In genomic region chr6:135142232-135142631, GRCh38 we compare ENCODE assay signal across 8 cellular contexts. TPM values are rescaled to one million over a fixed set of nuclear protein-coding genes. Genes with fewer than 3 reads are reported as not detected.
DNase-seq lines count a peak whose midpoint lies in the region; ATAC-seq and TF ChIP-seq lines count a peak whose summit lies in the region.
"Not testable (repeated sequence)": the region's sequence is repeated elsewhere in the genome, so short reads cannot be mapped to it uniquely, and the experiment has no call there.

No MANE protein-coding gene starts in this region.

- TF ChIP-seq CTCF in DOHH2 (IDR thresholded peaks at IDR 0.05; ENCODE audit: low read depth, low read length, poor library complexity, severe bottlenecking) = peak; percentile 9
- TF ChIP-seq CTCF in Loucy (conservative IDR thresholded peaks at IDR 0.05; ENCODE audit: low read length) = not testable (repeated sequence)

- H3K9ac ChIP-seq in BLaER1; Loucy (ENCODE audit: low read depth, low read length, poor library complexity, severe bottlenecking): not testable (repeated sequence)

- DNase-seq in T-cell; activated CD4-positive, alpha-beta T cell treated with anti-CD3 and anti-CD28 coated beads, Interleukin-2, amount 10 ng/mL, durations not matched to agents 24 days and 14 days; naive thymus-derived CD4-positive, alpha-beta T cell: not testable (repeated sequence)

- CTCF ChIA-PET in T-cell (lab: Charles Lee) = interaction anchor here (0.7 to 1.8 kb wide), 3 partner anchors 13 to 1084 kb away, joined by 3 to 4 read pairs (median 3); no protein-coding TSS in a partner anchor
- CTCF ChIA-PET in naive thymus-derived CD4-positive, alpha-beta T cell (lab: Charles Lee) = interaction anchor here (0.7 to 5.5 kb wide), 16 partner anchors 10 to 893 kb away, joined by 3 to 59 read pairs (median 3); partner anchors contain the start of genes HBS1L and MYB

- H3K4me3 ChIP-seq in BLaER1; Loucy (ENCODE audit: low read length, poor library complexity, severe bottlenecking); naive thymus-derived CD4-positive, alpha-beta T cell (ENCODE audit: low read length): not testable (repeated sequence)
- peak overlapping the region; percentile 49 for H3K4me3 ChIP-seq in DOHH2 (ENCODE audit: low read length)

- H3K4me1 Mint-ChIP-seq in T-cell = peaks cover 28 to 35% (median 33%) of the 10 kb centered on the region in 3 donors
- peaks cover 45% of the 10 kb centered on the region for H3K4me1 Mint-ChIP-seq in activated CD4-positive, alpha-beta T cell treated with anti-CD3 and anti-CD28 coated beads, Interleukin-2, amount 10 ng/mL, durations not matched to agents 24 days and 14 days
- H3K4me1 Mint-ChIP-seq in activated naive CD8-positive, alpha-beta T cell (ENCODE audit: low read depth) = peaks cover 59% of the 10 kb centered on the region
- H3K4me1 Mint-ChIP-seq in naive thymus-derived CD4-positive, alpha-beta T cell = peaks cover 26 to 63% (median 38%) of the 10 kb centered on the region in 7 donors

- H3K4me3 Mint-ChIP-seq in T-cell; activated CD4-positive, alpha-beta T cell treated with anti-CD3 and anti-CD28 coated beads, Interleukin-2, amount 10 ng/mL, durations not matched to agents 24 days and 14 days; activated naive CD8-positive, alpha-beta T cell: not testable (repeated sequence)
- H3K4me3 Mint-ChIP-seq in naive thymus-derived CD4-positive, alpha-beta T cell = peak overlapping the region in 1 of 10 donors; percentile 42

- H3K27me3 Mint-ChIP-seq in T-cell; activated CD4-positive, alpha-beta T cell treated with anti-CD3 and anti-CD28 coated beads, Interleukin-2, amount 10 ng/mL, durations not matched to agents 24 days and 14 days; activated naive CD8-positive, alpha-beta T cell; naive thymus-derived CD4-positive, alpha-beta T cell: not testable (repeated sequence)

- H3K79me2 ChIP-seq in DOHH2 (ENCODE audit: control insufficient read depth, low read length) = not testable (repeated sequence)
- H3K79me2 ChIP-seq in Loucy (ENCODE audit: insufficient read depth, low read length) = peaks cover 12% of the 10 kb centered on the region

- H3K27ac Mint-ChIP-seq in T-cell = peak overlapping the region in 1 of 2 donors; percentile 11
- H3K27ac Mint-ChIP-seq in activated CD4-positive, alpha-beta T cell treated with anti-CD3 and anti-CD28 coated beads, Interleukin-2, amount 10 ng/mL, durations not matched to agents 24 days and 14 days = peak overlapping the region; percentile 2
- H3K27ac Mint-ChIP-seq in activated naive CD8-positive, alpha-beta T cell = peak overlapping the region; percentile 70
- H3K27ac Mint-ChIP-seq in naive thymus-derived CD4-positive, alpha-beta T cell = peak overlapping the region in 6 of 9 donors; percentile 10 to 67 (median 17)

- not testable (repeated sequence) for H3K9me3 ChIP-seq in BLaER1; DOHH2 (ENCODE audit: control insufficient read depth, insufficient read depth, low read length); Loucy (ENCODE audit: insufficient read depth, low read depth, low read length); naive thymus-derived CD4-positive, alpha-beta T cell (ENCODE audit: control insufficient read depth in 2 of 3, low read length in 3 of 3)

- not testable (repeated sequence) for H3K36me3 ChIP-seq in BLaER1; DOHH2 (ENCODE audit: control insufficient read depth, low read length); Loucy (ENCODE audit: insufficient read depth, low read length); naive thymus-derived CD4-positive, alpha-beta T cell (ENCODE audit: control insufficient read depth in 2 of 3, insufficient read depth in 3 of 3, low read length in 3 of 3)

- intact Hi-C loops in activated CD4-positive, alpha-beta T cell treated with anti-CD3 and anti-CD28 coated beads, Interleukin-2, amount 10 ng/mL, durations not matched to agents 24 days and 14 days (cut with micrococcal nuclease) = not testable (repeated sequence)
- intact Hi-C loops in naive thymus-derived CD4-positive, alpha-beta T cell (cut with micrococcal nuclease) = loop anchor here in 1 of 2 donors (1.0 kb wide), 4 partner anchors 48 to 140 kb away; partner anchors contain the start of gene HBS1L

- not testable (repeated sequence) for H3K36me3 Mint-ChIP-seq in T-cell; activated CD4-positive, alpha-beta T cell treated with anti-CD3 and anti-CD28 coated beads, Interleukin-2, amount 10 ng/mL, durations not matched to agents 24 days and 14 days (ENCODE audit: low read depth); activated naive CD8-positive, alpha-beta T cell; naive thymus-derived CD4-positive, alpha-beta T cell

- H3K4me1 ChIP-seq in BLaER1 (peaks cover 59% of the 10 kb centered on the region), DOHH2 (ENCODE audit: control insufficient read depth, low read length) (peaks cover 58% of the 10 kb centered on the region), Loucy (ENCODE audit: insufficient read depth, low read length, poor library complexity, severe bottlenecking) (peaks cover 36% of the 10 kb centered on the region)
- peaks cover 0 to 24% of the 10 kb centered on the region in 2 donors for H3K4me1 ChIP-seq in naive thymus-derived CD4-positive, alpha-beta T cell (ENCODE audit: control insufficient read depth in 2 of 2, insufficient read depth in 2 of 2, low read length in 2 of 2)

- ATAC-seq in GM21447 (IDR thresholded peaks at IDR 0.05; ENCODE audit: unreplicated experiment) = peak; percentile 7
- ATAC-seq in T-cell (replicated peaks in 1 of 4) = peak in 3 of 4 experiments; percentile 54 to 70 (median 60)
- not testable (repeated sequence) for ATAC-seq in naive thymus-derived CD4-positive, alpha-beta T cell

- H3K27me3 ChIP-seq in BLaER1; DOHH2 (ENCODE audit: control insufficient read depth, low read length); Loucy (ENCODE audit: insufficient read depth, low read length, poor library complexity, severe bottlenecking); naive thymus-derived CD4-positive, alpha-beta T cell (ENCODE audit: control insufficient read depth in 2 of 2, insufficient read depth in 2 of 2, low read length in 2 of 2): not testable (repeated sequence)

- not testable (repeated sequence) for H3K9me3 Mint-ChIP-seq in T-cell; activated CD4-positive, alpha-beta T cell treated with anti-CD3 and anti-CD28 coated beads, Interleukin-2, amount 10 ng/mL, durations not matched to agents 24 days and 14 days; activated naive CD8-positive, alpha-beta T cell (ENCODE audit: low read depth); naive thymus-derived CD4-positive, alpha-beta T cell

- not testable (repeated sequence) for H3F3A ChIP-seq in DOHH2 (ENCODE audit: control insufficient read depth, insufficient read depth); Loucy (ENCODE audit: low read depth)

- H3K4me2 ChIP-seq in BLaER1 (peak overlapping the region; percentile 44; the same call in 1 of the 2 replicates), DOHH2 (ENCODE audit: low read length) (peak overlapping the region; percentile 65)
- H3K4me2 ChIP-seq in Loucy (ENCODE audit: low read depth, low read length, poor library complexity, severe bottlenecking) = not testable (repeated sequence)

- 0 out of 2 replicates have a peak overlapping the region, but pooled peaks have one; percentile 17 for H2AFZ ChIP-seq in Loucy (ENCODE audit: low read length)

- POLR2A ChIA-PET in T-cell (lab: Charles Lee) = interaction anchor here (0.6 to 1.2 kb wide), 2 partner anchors 42 to 117 kb away, joined by 3 read pairs; no protein-coding TSS in a partner anchor
- POLR2A ChIA-PET in naive thymus-derived CD4-positive, alpha-beta T cell (lab: Charles Lee) = interaction anchor here (0.6 to 4.9 kb wide), 9 partner anchors 11 to 352 kb away, joined by 3 to 25 read pairs (median 4); partner anchors contain the start of gene HBS1L

- H3K27ac ChIP-seq in BLaER1; naive thymus-derived CD4-positive, alpha-beta T cell (ENCODE audit: low read depth, low read length): not testable (repeated sequence)
- peak overlapping the region; percentile 52 for H3K27ac ChIP-seq in DOHH2 (ENCODE audit: low read depth, low read length)

- H3K9me2 ChIP-seq in DOHH2 (replicated peaks; ENCODE audit: control insufficient read depth, low read length); Loucy (replicated peaks; ENCODE audit: low read depth, low read length): not testable (repeated sequence)

- H4K20me1 ChIP-seq in BLaER1; DOHH2 (ENCODE audit: control insufficient read depth, insufficient read depth, low read depth, low read length); Loucy (ENCODE audit: insufficient read depth, low read length, poor library complexity, severe bottlenecking): not testable (repeated sequence)

RNA-seq across cellular contexts. Expression of gene MYB, which starts 38.9 kb away (rescaled TPM):
- total RNA-seq in T-cell = 10 to 100 TPM in 4 of 5 donors, 1 to 10 TPM in 1; 4.4 to 23.9 (median 17.1) TPM
- total RNA-seq in activated CD4-positive, alpha-beta T cell treated with anti-CD3 and anti-CD28 coated beads, Interleukin-2, amount 10 ng/mL, durations not matched to agents 24 days and 14 days = 44.1 and 44.2 TPM in 2 replicates
- 10 to 100 TPM; 14.2 to 33.3 (median 17.3) TPM for total RNA-seq in naive thymus-derived CD4-positive, alpha-beta T cell
- 1 to 10 TPM; 2.1 to 2.9 TPM for polyA plus RNA-seq in naive thymus-derived CD4-positive, alpha-beta T cell
